Comparison of ENCODE assay signal across 15 cellular contexts in genomic region chr12:52235001-52235760, GRCh38. TPM values are rescaled to one million over a fixed set of nuclear protein-coding genes. Genes with fewer than 3 reads are reported as not detected.
DNase-seq lines count a peak whose midpoint lies in the region; ATAC-seq and TF ChIP-seq lines count a peak whose summit lies in the region.
"Had no signal": no experiment of that assay in that cellular context is flagged by ENCODE, and none has a peak within 500 bp of the region (broad histone marks: within the 10 kb centered on the region; RNA-seq: fewer than 3 reads in every experiment).

No MANE protein-coding gene starts in this region.

- H3K9me2 ChIP-seq in hepatocyte (replicated peaks; ENCODE audit: insufficient read depth) = no peaks in the 10 kb centered on the region

- peak overlapping the region; percentile 27 for H3K4me2 ChIP-seq in hepatocyte

- H4K20me1 ChIP-seq in hepatocyte (ENCODE audit: insufficient read depth, poor library complexity, severe bottlenecking) = no peaks in the 10 kb centered on the region

- H3K79me2 ChIP-seq in hepatocyte = no peaks in the 10 kb centered on the region

- no peaks in the 10 kb centered on the region for H3K9me3 ChIP-seq in RWPE2 (ENCODE audit: severe bottlenecking)
- no peaks in the 10 kb centered on the region for H3K9me3 ChIP-seq in hepatocyte (ENCODE audit: low read depth)
- H3K9me3 ChIP-seq in suprapubic skin = no peaks in the 10 kb centered on the region
- H3K9me3 ChIP-seq: gastroesophageal sphincter had no signal

- 95% methylated on average over 15 of the region's 15 CpGs for WGBS in hepatocyte (ENCODE audit: low lambda C conversion rate, missing lambda C conversion rate)
- WGBS in suprapubic skin = 88% methylated on average over 15 of the region's 15 CpGs

- no peak overlapping the region for H2AFZ ChIP-seq in hepatocyte

- H3K4me3 ChIP-seq in RWPE2 (ENCODE audit: severe bottlenecking) (peak overlapping the region; percentile 94), hepatocyte (no peak overlapping the region), suprapubic skin (peak overlapping the region; percentile 38)
- H3K4me3 ChIP-seq: gastroesophageal sphincter had no signal

- DNase-seq in GM10266 (ENCODE audit: extremely low spot score) (peak; percentile 15), RWPE2 (ENCODE audit: low spot score) (peak; percentile 42), hepatocyte (ENCODE audit: low spot score) (no peak), suprapubic skin (ENCODE audit: low spot score in 2 of 2) (peak in 1 of 2 donors; percentile 61), NCI-H226 (no peak)
- DNase-seq: activated B cell treated with CpG ODN at 0.5 μM for 24 hours, amniotic stem cell, cortex of kidney, islet precursor cell, Karpas-422 had no signal

- TF ChIP-seq EP300 in suprapubic skin (IDR thresholded peaks at IDR 0.05) = no peak

- TF ChIP-seq CTCF in GM10266 (IDR thresholded peaks at IDR 0.05; ENCODE audit: control insufficient read depth, insufficient read depth, low read depth, missing control alignments) = no peak
- TF ChIP-seq CTCF in RWPE2 (IDR thresholded peaks at IDR 0.05; ENCODE audit: poor library complexity, severe bottlenecking) = no peak
- TF ChIP-seq CTCF in hepatocyte (IDR thresholded peaks at IDR 0.05; ENCODE audit: poor library complexity) = no peak
- no peak for TF ChIP-seq CTCF in suprapubic skin (IDR thresholded peaks at IDR 0.05)

- TF ChIP-seq POLR2A in suprapubic skin (IDR thresholded peaks at IDR 0.05) = no peak

- no peaks in the 10 kb centered on the region for H3K27me3 ChIP-seq in RWPE2 (ENCODE audit: insufficient read depth, poor library complexity, severe bottlenecking)
- peaks cover 15% of the 10 kb centered on the region for H3K27me3 ChIP-seq in hepatocyte
- H3K27me3 ChIP-seq in suprapubic skin = peaks cover 28% of the 10 kb centered on the region

- peaks cover 62% of the 10 kb centered on the region for H3K4me1 ChIP-seq in RWPE2 (ENCODE audit: insufficient read depth, poor library complexity, severe bottlenecking)
- peaks cover 39% of the 10 kb centered on the region for H3K4me1 ChIP-seq in hepatocyte (ENCODE audit: insufficient read depth)
- H3K4me1 ChIP-seq in suprapubic skin = peaks cover 36% of the 10 kb centered on the region

- H3K36me3 ChIP-seq in RWPE2 (ENCODE audit: low read depth) (peaks cover 71% of the 10 kb centered on the region), hepatocyte (replicated peaks; ENCODE audit: insufficient read depth, low read depth) (no peaks in the 10 kb centered on the region), suprapubic skin (no peaks in the 10 kb centered on the region)
- H3K36me3 ChIP-seq: gastroesophageal sphincter had no signal

- peak overlapping the region; percentile 99 for H3K27ac ChIP-seq in RWPE2 (ENCODE audit: poor library complexity, severe bottlenecking)
- peak overlapping the region; percentile 68 for H3K27ac ChIP-seq in hepatocyte
- no peak overlapping the region for H3K27ac ChIP-seq in suprapubic skin
- H3K27ac ChIP-seq: gastroesophageal sphincter had no signal

- ATAC-seq in RWPE2 (ENCODE audit: low read depth) = no peak
- no peak for ATAC-seq in GM21825 (IDR thresholded peaks at IDR 0.05; ENCODE audit: unreplicated experiment)
- ATAC-seq in HG03135 (IDR thresholded peaks at IDR 0.05; ENCODE audit: unreplicated experiment) = no peak
- ATAC-seq: gastroesophageal sphincter; naive thymus-derived CD8-positive, alpha-beta T cell had no signal

RNA-seq across cellular contexts. Expression of gene KRT7, which starts 2.1 kb away (rescaled TPM):
- total RNA-seq in hepatocyte (12.6 and 27.1 TPM in 2 replicates), suprapubic skin (100 to 1,000 TPM in 3 of 4 donors, 10 to 100 TPM in 1; 95.8 to 176 (median 123) TPM)
- polyA plus RNA-seq in hepatocyte = 33.3 and 80.2 TPM in 2 replicates
- total RNA-seq: naive thymus-derived CD8-positive, alpha-beta T cell; SK-MEL-5 had no signal
- polyA plus RNA-seq: naive thymus-derived CD8-positive, alpha-beta T cell had no signal

RNA-seq across cellular contexts. Expression of gene KRT86, which starts 39.3 kb away (rescaled TPM):
- total RNA-seq in hepatocyte (not detected in 2 replicates), suprapubic skin (100 to 1,000 TPM in 1 of 4 donors, 10 to 100 TPM in 2, 1 to 10 TPM in 1; 1.0 to 289 (median 37.0) TPM)
- 0.40 TPM in 1 of 2 replicates, not detected in the other for polyA plus RNA-seq in hepatocyte
- total RNA-seq: activated B cell treated with CpG ODN at 0.5 μM for 24 hours; naive thymus-derived CD8-positive, alpha-beta T cell; SK-MEL-5 had no signal
- polyA plus RNA-seq: naive thymus-derived CD8-positive, alpha-beta T cell had no signal

RNA-seq across cellular contexts. Expression of gene KRT80, which starts 43.4 kb away (rescaled TPM):
- total RNA-seq in hepatocyte (0.28 and 0.77 TPM in 2 replicates), suprapubic skin (100 to 1,000 TPM in 3 of 4 donors, 10 to 100 TPM in 1; 78.6 to 293 (median 185) TPM)
- 1.2 and 1.5 TPM in 2 replicates for polyA plus RNA-seq in hepatocyte
- total RNA-seq: activated B cell treated with CpG ODN at 0.5 μM for 24 hours; naive thymus-derived CD8-positive, alpha-beta T cell had no signal
- polyA plus RNA-seq: naive thymus-derived CD8-positive, alpha-beta T cell had no signal

RNA-seq across cellular contexts. Expression of gene KRT81, which starts 56.2 kb away (rescaled TPM):
- total RNA-seq in hepatocyte = not detected in 2 replicates
- not detected in 2 replicates for polyA plus RNA-seq in hepatocyte
- 100 to 1,000 TPM in 1 of 4 donors, 10 to 100 TPM in 2, under 1 TPM in 1; 0.72 to 346 (median 21.0) TPM for total RNA-seq in suprapubic skin
- total RNA-seq: activated B cell treated with CpG ODN at 0.5 μM for 24 hours; naive thymus-derived CD8-positive, alpha-beta T cell had no signal
- polyA plus RNA-seq: naive thymus-derived CD8-positive, alpha-beta T cell had no signal

Comparison
In these comparisons a context has a peak if more than half of its experiments do, and no peak if none do; other contexts are left out.
1. DNase-seq: peak in GM10266 (single experiment) and RWPE2 (single experiment); none in hepatocyte (single experiment) and NCI-H226 (single experiment).
2. RNA of gene KRT80, which starts 43.4 kb away (total RNA-seq): 78.6 to 293 TPM in suprapubic skin; 0.28 to 0.77 TPM in hepatocyte; every median in the first group is over 10 times any median in the second.